23 cellular contexts compared by ENCODE assay signal in the genomic region with DNA sequence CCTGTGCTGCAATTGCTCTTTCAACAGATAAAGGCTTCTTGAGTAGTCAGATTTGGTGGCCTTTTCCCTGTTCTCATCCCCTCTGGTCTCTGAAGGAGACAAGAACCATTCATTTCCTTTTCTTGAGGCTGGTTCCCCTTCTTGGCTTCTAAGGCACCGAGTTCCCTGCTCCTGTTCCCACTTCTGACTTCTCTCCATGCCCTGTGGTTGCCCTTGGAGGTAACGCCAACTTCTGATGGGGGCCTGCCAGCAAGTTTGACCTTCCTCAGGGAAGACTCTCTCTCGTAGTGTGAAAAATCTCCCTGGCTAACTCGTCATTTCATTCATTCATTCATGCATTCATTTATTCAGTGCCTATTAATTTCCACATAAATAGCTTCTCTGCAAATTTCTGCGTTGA.
"Had no signal": no experiment of that assay in that cellular context is flagged by ENCODE, and none has a peak within 500 bp of the region (broad histone marks: within the 10 kb centered on the region; RNA-seq: fewer than 3 reads in every experiment).

No MANE protein-coding gene starts in this region.

- H3K79me2 ChIP-seq: hepatocyte had no signal

- H3K4me3 ChIP-seq: hepatocyte, lower lobe of right lung, ovary, skin epidermis, stomach, testis, thyroid gland, transverse colon, upper lobe of left lung, vagina had no signal

- H3K9me3 ChIP-seq: lower lobe of right lung, ovary, stomach, testis, thyroid gland, upper lobe of left lung, vagina had no signal

- H3K4me1 Mint-ChIP-seq: naive thymus-derived CD8-positive, alpha-beta T cell; stimulated activated naive B cell treated with anti-CD40 and anti-IgM and Interleukin-4, amounts not matched to agents 10 μg/mL and 1 μg/mL and 100 μg/mL, for 72 hours had no signal

- H3K4me3 Mint-ChIP-seq: naive thymus-derived CD8-positive, alpha-beta T cell; nephron; neural crest cell; stimulated activated naive B cell treated with anti-CD40 and anti-IgM and Interleukin-4, amounts not matched to agents 10 μg/mL and 1 μg/mL and 100 μg/mL, for 72 hours had no signal

- H3K4me2 ChIP-seq: hepatocyte had no signal

- H2AFZ ChIP-seq: hepatocyte had no signal

- H3K4me1 ChIP-seq: lower lobe of right lung, testis, thyroid gland, transverse colon, upper lobe of left lung, vagina had no signal

- H3K27ac Mint-ChIP-seq: naive thymus-derived CD8-positive, alpha-beta T cell; nephron; progenitor cell of endocrine pancreas; stimulated activated naive B cell treated with anti-CD40 and anti-IgM and Interleukin-4, amounts not matched to agents 10 μg/mL and 1 μg/mL and 100 μg/mL, for 72 hours had no signal

- DNase-seq: islet precursor cell; lower lobe of right lung; mammary epithelial cell; mesenchymal stem cell; naive thymus-derived CD8-positive, alpha-beta T cell; ovary; stimulated activated CD4-positive, alpha-beta T cell treated with anti-CD3 and anti-CD28 coated beads, Interleukin-12 subunit alpha, Interleukin-12 subunit beta, amount 100 ng/mL, for 4 hours; stimulated activated CD4-positive, alpha-beta T cell treated with anti-CD3 and anti-CD28 coated beads, Interleukin-15, amount 100 ng/mL, for 24 hours; stimulated activated CD4-positive, alpha-beta T cell treated with anti-CD3 and anti-CD28 coated beads, Interleukin-2, amount 100 ng/mL, for 24 hours; stimulated activated CD4-positive, alpha-beta T cell treated with anti-CD3 and anti-CD28 coated beads, Interleukin-4, amount 100 ng/mL, for 1 hour; stimulated activated naive B cell treated with anti-CD40 and anti-IgM and Interleukin-4, amounts not matched to agents 10 μg/mL and 1 μg/mL and 100 μg/mL, for 72 hours; stimulated activated naive CD8-positive, alpha-beta T cell treated with anti-CD3 and anti-CD28 coated beads, Interleukin-15, Interleukin-2, amounts not matched to agents 100 U/mL and 50 U/mL, for 24 hours; stomach; testis; thyroid gland; transverse colon; upper lobe of left lung had no signal

- H3K27me3 Mint-ChIP-seq: naive thymus-derived CD8-positive, alpha-beta T cell; progenitor cell of endocrine pancreas; stimulated activated naive B cell treated with anti-CD40 and anti-IgM and Interleukin-4, amounts not matched to agents 10 μg/mL and 1 μg/mL and 100 μg/mL, for 72 hours had no signal

- H3K27me3 ChIP-seq: hepatocyte, ovary, stomach, testis, thyroid gland, transverse colon, upper lobe of left lung, vagina had no signal

- H3K36me3 ChIP-seq: lower lobe of right lung, ovary, stomach, thyroid gland, transverse colon, upper lobe of left lung, vagina had no signal

- H3K27ac ChIP-seq: hepatocyte, lower lobe of right lung, ovary, skin epidermis, stomach, testis, thyroid gland, transverse colon, upper lobe of left lung, vagina had no signal

- H3K36me3 Mint-ChIP-seq: naive thymus-derived CD8-positive, alpha-beta T cell; stimulated activated naive B cell treated with anti-CD40 and anti-IgM and Interleukin-4, amounts not matched to agents 10 μg/mL and 1 μg/mL and 100 μg/mL, for 72 hours had no signal
